Comparison of ENCODE assay signal across 9 cellular contexts in the genomic region with DNA sequence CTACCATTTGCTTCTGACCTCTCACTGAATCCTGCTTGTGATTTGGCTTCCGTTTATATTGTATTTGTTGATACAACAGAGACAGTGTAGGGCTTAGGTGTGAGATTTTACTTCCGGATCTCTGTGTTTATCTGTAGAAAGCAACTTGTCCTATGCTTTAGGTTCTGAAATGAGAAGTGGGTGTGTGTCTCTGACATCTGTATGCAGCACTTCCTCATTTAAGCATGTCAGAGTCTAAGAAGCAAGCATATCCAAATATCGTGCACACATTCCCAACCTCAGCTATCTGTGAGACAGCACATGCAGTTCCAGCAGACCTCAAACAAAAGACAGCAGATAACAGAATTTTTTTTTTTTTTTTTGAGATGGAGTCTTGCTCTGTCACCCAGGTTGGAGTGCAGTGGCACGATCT.
DNase-seq lines count a peak whose midpoint lies in the region; ATAC-seq and TF ChIP-seq lines count a peak whose summit lies in the region.
"Had no signal": no experiment of that assay in that cellular context is flagged by ENCODE, and none has a peak within 500 bp of the region (broad histone marks: within the 10 kb centered on the region; RNA-seq: fewer than 3 reads in every experiment).

No MANE protein-coding gene starts in this region.

- H3K36me3 Mint-ChIP-seq in central memory CD8-positive, alpha-beta T cell (ENCODE audit: insufficient read depth): peaks cover 7% of the 10 kb centered on the region

- POLR2A ChIA-PET in GM10248 (lab: Yijun Ruan, JAX): no interaction called here

- peak overlapping the region; percentile 87 for H3K27ac Mint-ChIP-seq in central memory CD8-positive, alpha-beta T cell (ENCODE audit: low read depth)
- peak overlapping the region; percentile 69 to 93 for H3K27ac Mint-ChIP-seq in stimulated activated naive CD8-positive, alpha-beta T cell treated with anti-CD3 and anti-CD28 coated beads, Interleukin-15, amount 100 ng/mL, for 72 hours

- H3K4me1 Mint-ChIP-seq in central memory CD8-positive, alpha-beta T cell: peaks cover 66% of the 10 kb centered on the region
- H3K4me1 Mint-ChIP-seq in stimulated activated naive CD8-positive, alpha-beta T cell treated with anti-CD3 and anti-CD28 coated beads, Interleukin-15, amount 100 ng/mL, for 72 hours: peaks cover 79% of the 10 kb centered on the region
- H3K4me1 Mint-ChIP-seq: neural crest cell had no signal

- H3K27me3 Mint-ChIP-seq in central memory CD8-positive, alpha-beta T cell: no peaks in the 10 kb centered on the region
- no peaks in the 10 kb centered on the region for H3K27me3 Mint-ChIP-seq in stimulated activated naive CD8-positive, alpha-beta T cell treated with anti-CD3 and anti-CD28 coated beads, Interleukin-15, amount 100 ng/mL, for 72 hours

- no peaks in the 10 kb centered on the region for H3K9me3 Mint-ChIP-seq in central memory CD8-positive, alpha-beta T cell
- no peaks in the 10 kb centered on the region for H3K9me3 Mint-ChIP-seq in stimulated activated naive CD8-positive, alpha-beta T cell treated with anti-CD3 and anti-CD28 coated beads, Interleukin-15, amount 100 ng/mL, for 72 hours
- H3K9me3 Mint-ChIP-seq: neural crest cell had no signal

- CTCF ChIA-PET in GM10248 (lab: Yijun Ruan, JAX): interaction anchor here (1.6 to 1.9 kb wide), 2 partner anchors 9 to 10 kb away, joined by 3 to 5 read pairs; no protein-coding TSS in a partner anchor

- peak overlapping the region; percentile 60 for H3K4me3 Mint-ChIP-seq in central memory CD8-positive, alpha-beta T cell
- H3K4me3 Mint-ChIP-seq in stimulated activated naive CD8-positive, alpha-beta T cell treated with anti-CD3 and anti-CD28 coated beads, Interleukin-15, amount 100 ng/mL, for 72 hours: peak overlapping the region; percentile 70 to 73
- H3K4me3 Mint-ChIP-seq: neural crest cell had no signal

- peak; percentile 99 for ATAC-seq in GM21447 (IDR thresholded peaks at IDR 0.05; ENCODE audit: unreplicated experiment)
- ATAC-seq in central memory CD8-positive, alpha-beta T cell (replicated peaks; ENCODE audit: extremely low read depth, poor library complexity, severe bottlenecking): peak; percentile 98
- ATAC-seq in stimulated activated naive CD8-positive, alpha-beta T cell treated with anti-CD3 and anti-CD28 coated beads, Interleukin-15, amount 100 ng/mL, for 72 hours: peak; percentile 90

- no peak for TF ChIP-seq CTCF in GM10248 (IDR thresholded peaks at IDR 0.05; ENCODE audit: control extremely low read depth, extremely low read depth, low read depth, missing control alignments)

- DNase-seq in GM10248 (ENCODE audit: extremely low spot score) (peak; percentile 53), HUDEP-2 (lab: John Stamatoyannopoulos, UW; ENCODE audit: unreplicated experiment in 76 of 76) (peak in 72 of 76 experiments; percentile 8 to 96 (median 69)), NCI-H1417 (lab: John Stamatoyannopoulos, UW) (no peak), SW480 (ENCODE audit: low spot score) (no peak), EL (no peak)
- peak in 1 of 2 donors; percentile 25 for DNase-seq in central memory CD8-positive, alpha-beta T cell (ENCODE audit: low spot score in 2 of 2)
- no peak for DNase-seq in stimulated activated naive CD8-positive, alpha-beta T cell treated with anti-CD3 and anti-CD28 coated beads, Interleukin-15, amount 100 ng/mL, for 72 hours

Comparison
In these comparisons a context has a peak if more than half of its experiments do, and no peak if none do; other contexts are left out.
1. DNase-seq: peak in GM10248 (single experiment) and HUDEP-2 (72 of 76); none in stimulated activated naive CD8-positive, alpha-beta T cell treated with anti-CD3 and anti-CD28 coated beads, Interleukin-15, amount 100 ng/mL, for 72 hours (0 of 2), NCI-H1417 (0 of 3), SW480 (single experiment) and EL (single experiment).
2. Peak in every context shown above with its lines, with median percentiles within 50 percentile points of each other: ATAC-seq.